Comparison of ENCODE assay signal across 20 cellular contexts in the genomic region with DNA sequence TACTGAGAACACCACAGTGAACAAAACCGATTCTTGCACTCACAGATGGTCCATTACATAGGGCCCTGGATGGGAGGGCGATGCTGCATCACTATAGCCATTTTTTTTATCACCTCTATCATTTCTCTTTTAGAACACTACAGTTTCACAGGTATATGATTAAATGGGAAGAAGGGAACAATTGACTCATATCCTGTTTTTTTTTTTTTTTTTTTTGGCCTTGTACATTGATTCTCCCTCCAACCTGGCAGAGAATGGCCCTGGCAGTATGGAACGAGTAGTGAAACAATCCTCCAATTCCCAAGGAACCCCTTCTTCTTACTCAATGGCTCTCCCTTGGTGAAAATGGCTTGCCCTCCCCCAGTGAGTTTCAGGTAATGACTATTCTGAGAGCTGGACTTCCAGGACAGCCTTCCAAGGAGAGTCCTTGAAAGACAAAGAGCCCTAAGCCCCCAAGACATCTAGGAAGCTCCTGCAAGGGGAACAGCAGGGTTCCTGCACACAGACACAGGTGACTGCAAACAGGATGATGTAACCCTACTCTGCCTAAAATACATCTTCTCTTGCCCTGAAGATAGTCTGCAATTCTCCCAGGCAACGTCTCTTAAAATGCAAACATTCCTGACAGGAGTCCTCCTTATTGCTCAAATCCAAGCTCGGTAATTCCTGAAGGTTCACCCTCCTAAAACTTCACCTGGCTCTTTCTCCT.
"Had no signal": no experiment of that assay in that cellular context is flagged by ENCODE, and none has a peak within 500 bp of the region (broad histone marks: within the 10 kb centered on the region; RNA-seq: fewer than 3 reads in every experiment).

No MANE protein-coding gene starts in this region.

- ATAC-seq: activated T-helper 17 cell treated with anti-CD3 and anti-CD28 coated beads, Interleukin-2, amount 50 U/mL, for 72 hours; effector memory CD8-positive, alpha-beta T cell; naive thymus-derived CD4-positive, alpha-beta T cell; pancreas; stimulated activated naive B cell treated with anti-CD40 and anti-IgM and Interleukin-4, amounts not matched to agents 10 μg/mL and 1 μg/mL and 100 μg/mL, for 72 hours; upper lobe of right lung had no signal

- H3K4me1 ChIP-seq: left ventricle myocardium inferior, pancreas, upper lobe of right lung had no signal

- DNase-seq: activated CD4-positive, alpha-beta memory T cell treated with anti-CD3 and anti-CD28 coated beads for 36 hours; activated naive CD4-positive, alpha-beta T cell; activated naive CD8-positive, alpha-beta T cell treated with anti-CD3 and anti-CD28 coated beads for 36 hours; activated T-cell treated with anti-CD3 and anti-CD28 coated beads, Interleukin-2, amount 50 U/mL, for 1 hour; amniotic stem cell; effector memory CD8-positive, alpha-beta T cell; hypothalamus; left ventricle myocardium inferior; naive thymus-derived CD4-positive, alpha-beta T cell; pancreas; sigmoid colon; stimulated activated CD4-positive, alpha-beta T cell treated with anti-CD3 and anti-CD28 coated beads, Interleukin-4, amount 100 ng/mL, for 4 hours; stimulated activated naive B cell treated with anti-CD40 and anti-IgM and Interleukin-4, amounts not matched to agents 10 μg/mL and 1 μg/mL and 100 μg/mL, for 72 hours; SW 1271; T-helper 2 cell; upper lobe of right lung had no signal

- H3K4me3 Mint-ChIP-seq: activated CD4-positive, alpha-beta memory T cell treated with anti-CD3 and anti-CD28 coated beads for 36 hours; activated naive CD8-positive, alpha-beta T cell treated with anti-CD3 and anti-CD28 coated beads for 36 hours; activated T-helper 17 cell treated with anti-CD3 and anti-CD28 coated beads, Interleukin-2, amount 50 U/mL, for 72 hours; effector memory CD8-positive, alpha-beta T cell; memory B cell; naive thymus-derived CD4-positive, alpha-beta T cell; stimulated activated naive B cell treated with anti-CD40 and anti-IgM and Interleukin-4, amounts not matched to agents 10 μg/mL and 1 μg/mL and 100 μg/mL, for 72 hours had no signal

- H3K9me3 ChIP-seq: pancreas, sigmoid colon, upper lobe of right lung had no signal

- H3K4me3 ChIP-seq: left ventricle myocardium inferior, pancreas, sigmoid colon, upper lobe of right lung had no signal

- H3K4me1 Mint-ChIP-seq: activated naive CD8-positive, alpha-beta T cell treated with anti-CD3 and anti-CD28 coated beads for 36 hours; activated T-helper 17 cell treated with anti-CD3 and anti-CD28 coated beads, Interleukin-2, amount 50 U/mL, for 72 hours; naive thymus-derived CD4-positive, alpha-beta T cell had no signal

- FAIRE-seq: frontal cortex, pancreas had no signal

- H3K27ac Mint-ChIP-seq: activated CD4-positive, alpha-beta memory T cell treated with anti-CD3 and anti-CD28 coated beads for 36 hours; activated naive CD8-positive, alpha-beta T cell treated with anti-CD3 and anti-CD28 coated beads for 36 hours; activated T-helper 17 cell treated with anti-CD3 and anti-CD28 coated beads, Interleukin-2, amount 50 U/mL, for 72 hours; effector memory CD8-positive, alpha-beta T cell; memory B cell; naive thymus-derived CD4-positive, alpha-beta T cell; stimulated activated naive B cell treated with anti-CD40 and anti-IgM and Interleukin-4, amounts not matched to agents 10 μg/mL and 1 μg/mL and 100 μg/mL, for 72 hours had no signal

- H3K27me3 Mint-ChIP-seq: memory B cell had no signal

- H3K27me3 ChIP-seq: pancreas, sigmoid colon, upper lobe of right lung had no signal

- H3K9me3 Mint-ChIP-seq: activated T-helper 17 cell treated with anti-CD3 and anti-CD28 coated beads, Interleukin-2, amount 50 U/mL, for 72 hours had no signal

- H3K27ac ChIP-seq: left ventricle myocardium inferior, pancreas, sigmoid colon, upper lobe of right lung, VCaP had no signal

- H3K36me3 ChIP-seq: left ventricle myocardium inferior, pancreas, sigmoid colon, upper lobe of right lung had no signal

- H3K36me3 Mint-ChIP-seq: activated CD4-positive, alpha-beta memory T cell treated with anti-CD3 and anti-CD28 coated beads for 36 hours; activated naive CD8-positive, alpha-beta T cell treated with anti-CD3 and anti-CD28 coated beads for 36 hours had no signal
